ENCODE assay signal across 8 cellular contexts in the genomic region with DNA sequence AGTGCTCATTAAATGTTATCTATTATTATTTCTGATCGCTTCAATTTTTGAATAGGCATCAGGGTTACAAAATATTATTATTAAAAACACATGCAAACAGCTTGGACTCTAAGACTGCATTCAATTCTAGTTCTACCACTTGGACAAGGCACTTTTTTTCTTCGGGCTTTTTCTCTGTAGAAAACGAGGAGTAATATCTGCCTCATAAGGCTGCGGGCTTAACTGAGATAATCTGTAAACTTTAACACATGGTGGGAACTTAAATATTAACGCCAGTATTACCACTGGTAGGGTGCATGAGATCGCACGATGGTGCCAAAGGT. TPM values are rescaled to one million over a fixed set of nuclear protein-coding genes. Genes with fewer than 3 reads are reported as not detected.
A peak's percentile ranks its signal among the peaks of the same experiment; 100 is the strongest.
DNase-seq lines count a peak whose midpoint lies in the region; ATAC-seq and TF ChIP-seq lines count a peak whose summit lies in the region.

No MANE protein-coding gene starts in this region.

- DNase-seq in adipocyte (ENCODE audit: low read depth) (no peak), left lung (no peak), type B pancreatic cell (ENCODE audit: extremely low spot score, unreplicated experiment) (no peak), NCI-H526 (lab: John Stamatoyannopoulos, UW) (no peak), HUDEP-2 (lab: John Stamatoyannopoulos, UW; ENCODE audit: unreplicated experiment in 76 of 76) (no peak), NCI-H146 (lab: John Stamatoyannopoulos, UW) (no peak)

- ATAC-seq in GM18909 (IDR thresholded peaks at IDR 0.05; ENCODE audit: poor library complexity, unreplicated experiment) (peak; percentile 45), HG03064 (IDR thresholded peaks at IDR 0.05; ENCODE audit: low read depth, unreplicated experiment) (peak; percentile 29), left lung (peak; percentile 39)

- peak overlapping the region in 1 of 2 donors; percentile 79 for H3K27ac ChIP-seq in left lung

- intact Hi-C loops in left lung (cut with DNase I) = no loop called here

- H3K4me1 Mint-ChIP-seq in type B pancreatic cell (ENCODE audit: unreplicated experiment) = peaks cover 28% of the 10 kb centered on the region

- no peaks in the 10 kb centered on the region for H3K27me3 ChIP-seq in adipocyte (replicated peaks; ENCODE audit: control insufficient read depth, insufficient read depth, low read length)
- peaks cover 0 to 15% of the 10 kb centered on the region in 2 donors for H3K27me3 ChIP-seq in left lung

- peak overlapping the region; percentile 89 for H3K4me3 ChIP-seq in adipocyte (ENCODE audit: low read length)
- H3K4me3 ChIP-seq in left lung = peak overlapping the region; percentile 65 to 79

- H3K9ac ChIP-seq in adipocyte (ENCODE audit: low read length) = peak overlapping the region; percentile 93

- no peaks in the 10 kb centered on the region for H3K9me3 Mint-ChIP-seq in type B pancreatic cell

- H3K27ac Mint-ChIP-seq in type B pancreatic cell = peak overlapping the region; percentile 89

- H3K9me3 ChIP-seq in adipocyte (ENCODE audit: control insufficient read depth, low read length) (no peaks in the 10 kb centered on the region), left lung (no peaks in the 10 kb centered on the region)

- peaks cover 11% of the 10 kb centered on the region for H3K27me3 Mint-ChIP-seq in type B pancreatic cell

- H3K36me3 Mint-ChIP-seq in type B pancreatic cell = peaks cover 7% of the 10 kb centered on the region

- H3K36me3 ChIP-seq in adipocyte (ENCODE audit: control insufficient read depth, insufficient read depth, low read length, severe bottlenecking) = peaks cover 1% of the 10 kb centered on the region
- no peaks in the 10 kb centered on the region for H3K36me3 ChIP-seq in left lung

- peaks cover 42% of the 10 kb centered on the region for H3K4me1 ChIP-seq in adipocyte (ENCODE audit: control insufficient read depth, insufficient read depth, low read length)
- H3K4me1 ChIP-seq in left lung = peaks cover 0 to 9% of the 10 kb centered on the region in 2 donors

- H3K4me3 Mint-ChIP-seq in type B pancreatic cell = peak overlapping the region; percentile 98

- TF ChIP-seq CTCF in left lung (IDR thresholded peaks at IDR 0.05) (no peak), type B pancreatic cell (conservative IDR thresholded peaks at IDR 0.05) (no peak)

RNA-seq across cellular contexts. Expression of gene SPDL1, which starts 0.5 kb away (rescaled TPM):
- 1 to 10 TPM; 6.4 to 9.3 TPM for total RNA-seq in left lung
- total RNA-seq in type B pancreatic cell (ENCODE audit: low replicate concordance) = 17.2 and 37.7 TPM in 2 replicates

RNA-seq across cellular contexts. Expression of gene DOCK2, which starts 54.0 kb away (rescaled TPM):
- 100 to 1,000 TPM in 1 of 2 donors, 10 to 100 TPM in 1; 30.3 to 101 TPM for total RNA-seq in left lung
- total RNA-seq in type B pancreatic cell (ENCODE audit: low replicate concordance) = 0.21 and 0.82 TPM in 2 replicates

Comparison
In these comparisons a context has a peak if more than half of its experiments do, and no peak if none do; other contexts are left out.
1. RNA of gene DOCK2, which starts 54.0 kb away (total RNA-seq): 30.3 to 101 TPM in left lung; 0.21 to 0.82 TPM in type B pancreatic cell; every median in the first group is over 10 times any median in the second.
2. Peak in every context shown above with its lines, with median percentiles within 50 percentile points of each other: ATAC-seq.